9 cellular contexts compared by ENCODE assay signal in the genomic region with DNA sequence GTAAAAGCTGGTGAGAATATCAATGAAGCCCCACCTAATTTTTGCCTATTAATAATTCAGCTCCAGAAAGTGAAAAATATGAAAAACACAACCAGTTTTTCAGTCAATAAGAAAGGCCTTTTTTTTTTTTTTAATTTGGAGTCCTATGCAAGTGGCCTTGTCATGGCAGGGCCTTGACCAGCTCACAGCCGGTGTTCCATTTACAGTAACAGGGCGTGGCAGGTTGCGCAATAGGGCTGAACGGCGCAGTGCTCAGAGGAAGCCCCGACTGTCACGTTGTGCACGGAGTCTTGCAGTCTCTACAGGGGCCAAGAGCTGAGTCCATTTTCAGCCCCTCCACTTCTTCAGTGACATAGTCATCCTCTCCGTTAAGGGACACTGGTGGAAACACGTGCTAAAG.
A peak's percentile ranks its signal among the peaks of the same experiment; 100 is the strongest.
DNase-seq lines count a peak whose midpoint lies in the region; ATAC-seq and TF ChIP-seq lines count a peak whose summit lies in the region.
"Had no signal": no experiment of that assay in that cellular context is flagged by ENCODE, and none has a peak within 500 bp of the region (broad histone marks: within the 10 kb centered on the region; RNA-seq: fewer than 3 reads in every experiment).

No MANE protein-coding gene starts in this region.

- POLR2A ChIA-PET in A673 (lab: Charles Lee; ENCODE audit: low non-redundant PET), result no interaction called here
- POLR2A ChIA-PET in naive thymus-derived CD8-positive, alpha-beta T cell (lab: Charles Lee), result no interaction called here

- H3K36me3 ChIP-seq in A673 (ENCODE audit: insufficient read depth, low read length, poor library complexity, severe bottlenecking) (no peaks in the 10 kb centered on the region), left lung (no peaks in the 10 kb centered on the region)

- H3K4me3 ChIP-seq in A673 (ENCODE audit: low read depth, low read length, poor library complexity, severe bottlenecking) (peak overlapping the region; percentile 10), HL-60 (replicated peaks; ENCODE audit: insufficient read depth, low read length) (no peak overlapping the region), left lung (no peak overlapping the region)

- H3K4me1 ChIP-seq in A673 (ENCODE audit: insufficient read depth, low read length, poor library complexity, severe bottlenecking) (peaks cover 29% of the 10 kb centered on the region), left lung (peaks cover 9 to 22% of the 10 kb centered on the region in 2 donors)

- H3K27me3 ChIP-seq in A673 (replicated peaks; ENCODE audit: insufficient read depth, low read depth, low read length, poor library complexity), result no peaks in the 10 kb centered on the region
- peaks cover 9% of the 10 kb centered on the region for H3K27me3 ChIP-seq in HL-60 (ENCODE audit: insufficient read depth, poor library complexity, severe bottlenecking)
- H3K27me3 ChIP-seq in left lung, result no peaks in the 10 kb centered on the region

- H3K27ac Mint-ChIP-seq in naive thymus-derived CD8-positive, alpha-beta T cell, result no peak overlapping the region

- peaks cover 0 to 3% (median 0%) of the 10 kb centered on the region in 3 donors for H3K36me3 Mint-ChIP-seq in naive thymus-derived CD8-positive, alpha-beta T cell

- TF ChIP-seq CTCF in A673 (conservative IDR thresholded peaks at IDR 0.05; ENCODE audit: low read depth, low read length) (no peak), HL-60 (IDR thresholded peaks at IDR 0.05; ENCODE audit: insufficient read depth, low read length) (no peak), left lung (IDR thresholded peaks at IDR 0.05) (no peak)

- H3K27ac ChIP-seq in A673 (ENCODE audit: low read depth, low read length, poor library complexity, severe bottlenecking) (peak overlapping the region; percentile 1), HL-60 (replicated peaks) (no peak overlapping the region), left lung (no peak overlapping the region)

- H3K4me3 Mint-ChIP-seq in naive thymus-derived CD8-positive, alpha-beta T cell, result peak overlapping the region in 4 of 10 donors; percentile 28 to 70 (median 54)

- peaks cover 4 to 29% (median 16%) of the 10 kb centered on the region in 5 donors for H3K27me3 Mint-ChIP-seq in naive thymus-derived CD8-positive, alpha-beta T cell

- intact Hi-C loops in A673 (cut with micrococcal nuclease; ENCODE audit: unreplicated experiment), result no loop called here
- intact Hi-C loops in left lung (cut with DNase I), result no loop called here

- no peak for DNase-seq in A673 (ENCODE audit: low spot score)
- peak; percentile 43 to 65 for DNase-seq in HL-60 (ENCODE audit: low read depth in 1 of 2, low spot score in 1 of 2)
- DNase-seq in SHP77 treated with DMSO at 0.1 percent for 48 hours (lab: John Stamatoyannopoulos, UW), result peak; percentile 68
- peak; percentile 76 to 83 for DNase-seq in left lung
- no peak for DNase-seq in SKM-1 treated with dmso at 0.1 percent for 144 hours (lab: John Stamatoyannopoulos, UW; ENCODE audit: unreplicated experiment)
- no peak for DNase-seq in NCI-H2081 (lab: John Stamatoyannopoulos, UW)
- no peak for DNase-seq in medulla oblongata (ENCODE audit: extremely low spot score)
- DNase-seq in naive thymus-derived CD8-positive, alpha-beta T cell, result no peak
- DNase-seq: activated T-cell treated with anti-CD3 and anti-CD28 coated beads for 4 hours had no signal

- BruUV-seq in A673 (replicated peaks; lab: Mats Ljungman, UMichigan), result no TSS peak

- H3K9me3 ChIP-seq in A673 (ENCODE audit: low read depth, low read length, poor library complexity, severe bottlenecking) (no peaks in the 10 kb centered on the region), left lung (no peaks in the 10 kb centered on the region)

- H3K4me1 Mint-ChIP-seq in naive thymus-derived CD8-positive, alpha-beta T cell, result peaks cover 3 to 11% (median 6%) of the 10 kb centered on the region in 4 donors

- peaks cover 0 to 2% (median 0%) of the 10 kb centered on the region in 9 donors for H3K9me3 Mint-ChIP-seq in naive thymus-derived CD8-positive, alpha-beta T cell

- peak; percentile 19 for ATAC-seq in left lung
- ATAC-seq in naive thymus-derived CD8-positive, alpha-beta T cell, result no peak

- CTCF ChIA-PET in A673 (lab: Charles Lee), result no interaction called here

Comparison
In these comparisons a context has a peak if more than half of its experiments do, and no peak if none do; other contexts are left out.
1. DNase-seq: peak in HL-60 (2 of 2), SHP77 treated with DMSO at 0.1 percent for 48 hours (single experiment) and left lung (2 of 2); none in A673 (single experiment), SKM-1 treated with dmso at 0.1 percent for 144 hours (single experiment), NCI-H2081 (0 of 2), medulla oblongata (single experiment) and naive thymus-derived CD8-positive, alpha-beta T cell (0 of 10).